In the genomic region with DNA sequence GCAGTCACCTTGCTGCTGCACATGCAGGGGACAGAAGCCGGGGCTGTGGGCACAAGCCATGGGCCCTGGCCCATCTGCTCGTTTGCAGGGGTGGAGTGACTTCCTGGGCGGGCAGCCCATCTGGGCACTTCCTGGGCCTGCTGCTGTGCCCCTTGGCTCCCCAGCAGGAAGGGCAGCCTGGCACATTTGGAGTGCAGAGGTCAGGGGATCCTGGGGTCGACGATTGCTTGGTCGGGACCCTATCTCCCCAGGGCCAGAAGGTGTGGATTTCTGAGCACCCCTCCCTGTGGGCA, we compare ENCODE assay signal across 14 cellular contexts. TPM values are rescaled to one million over a fixed set of nuclear protein-coding genes. Genes with fewer than 3 reads are reported as not detected.
A peak's percentile ranks its signal among the peaks of the same experiment; 100 is the strongest.
DNase-seq lines count a peak whose midpoint lies in the region; ATAC-seq and TF ChIP-seq lines count a peak whose summit lies in the region.
"Had no signal": no experiment of that assay in that cellular context is flagged by ENCODE, and none has a peak within 500 bp of the region (broad histone marks: within the 10 kb centered on the region; RNA-seq: fewer than 3 reads in every experiment).

No MANE protein-coding gene starts in this region.

- H2BK15ac ChIP-seq in neuronal stem cell (ENCODE audit: low read length): no peak overlapping the region

- WGBS in neuronal stem cell (ENCODE audit: extremely low coverage in 2 of 2, insufficient read length in 2 of 2, insufficient replicate concordance in 1 of 2), 2 donors: no CpG with 5 or more reads among the region's 6 CpGs
- 76 to 87% (median 86%) methylated on average over 3 to 6 of the region's 6 CpGs for WGBS in ovary, 3 donors

- H2AK5ac ChIP-seq in neuronal stem cell (ENCODE audit: low read depth, low read length): no peak overlapping the region

- H3K27me3 ChIP-seq in left ventricle myocardium inferior (ENCODE audit: low read depth): no peaks in the 10 kb centered on the region
- no peaks in the 10 kb centered on the region for H3K27me3 ChIP-seq in BLaER1
- H3K27me3 ChIP-seq in BLaER1 treated with 17β-estradiol and CSF1 and Interleukin-3, amounts not matched to agents 10 nM and 100 nM: no peaks in the 10 kb centered on the region
- H3K27me3 ChIP-seq in neuronal stem cell (ENCODE audit: control insufficient read depth in 3 of 3, insufficient read depth in 3 of 3, low read depth in 1 of 3, low read length in 3 of 3): peaks cover 0 to 52% (median 0%) of the 10 kb centered on the region in 3 experiments
- no peaks in the 10 kb centered on the region for H3K27me3 ChIP-seq in ovary

- no peaks in the 10 kb centered on the region for H3K79me1 ChIP-seq in neuronal stem cell (ENCODE audit: low read depth, low read length)

- H2BK12ac ChIP-seq in neuronal stem cell (ENCODE audit: low read length): no peak overlapping the region

- intact Hi-C loops in Right ventricle myocardium superior (cut with DNase I) (no loop called here), left ventricle myocardium inferior (cut with micrococcal nuclease) (no loop called here), ovary (cut with DNase I) (no loop called here)

- H4K8ac ChIP-seq in neuronal stem cell (ENCODE audit: low read depth, low read length): no peak overlapping the region

- H3K4me1 ChIP-seq in left ventricle myocardium inferior: peaks cover 15% of the 10 kb centered on the region
- peaks cover 28% of the 10 kb centered on the region for H3K4me1 ChIP-seq in BLaER1
- peaks cover 9 to 20% (median 12%) of the 10 kb centered on the region in 10 experiments; a peak in 15 of 20 replicates for H3K4me1 ChIP-seq in BLaER1 treated with 17β-estradiol and CSF1 and Interleukin-3, amounts not matched to agents 10 nM and 100 nM
- peaks cover 0 to 6% of the 10 kb centered on the region in 2 donors for H3K4me1 ChIP-seq in neuronal stem cell (ENCODE audit: control insufficient read depth in 2 of 2, insufficient read depth in 1 of 2, low read depth in 1 of 2, low read length in 2 of 2)
- H3K4me1 ChIP-seq in ovary (ENCODE audit: insufficient read depth): no peaks in the 10 kb centered on the region
- H3K4me1 ChIP-seq: HAP-1 had no signal

- no peak for ATAC-seq in Right ventricle myocardium superior (ENCODE audit: poor library complexity)
- no peak for ATAC-seq in GM19452 (IDR thresholded peaks at IDR 0.05; ENCODE audit: unreplicated experiment)

- no peak overlapping the region for H3K18ac ChIP-seq in neuronal stem cell (ENCODE audit: low read length)

- H3K36me3 ChIP-seq in left ventricle myocardium inferior: peaks cover 6% of the 10 kb centered on the region
- no peaks in the 10 kb centered on the region for H3K36me3 ChIP-seq in BLaER1
- H3K36me3 ChIP-seq in BLaER1 treated with 17β-estradiol and CSF1 and Interleukin-3, amounts not matched to agents 10 nM and 100 nM: no peaks in the 10 kb centered on the region
- H3K36me3 ChIP-seq in neuronal stem cell (replicated peaks in 1 of 2; ENCODE audit: control insufficient read depth in 2 of 2, insufficient read depth in 2 of 2, low read length in 2 of 2): no peaks in the 10 kb centered on the region
- H3K36me3 ChIP-seq in ovary: no peaks in the 10 kb centered on the region
- H3K36me3 ChIP-seq: HAP-1 had no signal

- H2BK120ac ChIP-seq in neuronal stem cell (ENCODE audit: low read depth, low read length): no peak overlapping the region

- TF ChIP-seq CTCF in left ventricle myocardium inferior (IDR thresholded peaks at IDR 0.05; ENCODE audit: borderline replicate concordance) (no peak), ovary (IDR thresholded peaks at IDR 0.05) (no peak)

- H3K4me3 ChIP-seq in left ventricle myocardium inferior (no peak overlapping the region), BLaER1 (no peak overlapping the region), neuronal stem cell (ENCODE audit: low read length in 2 of 2) (no peak overlapping the region), ovary (no peak overlapping the region)
- no peak overlapping the region for H3K4me3 ChIP-seq in BLaER1 treated with 17β-estradiol and CSF1 and Interleukin-3, amounts not matched to agents 10 nM and 100 nM
- H3K4me3 ChIP-seq: HAP-1 had no signal

- H4K20me1 ChIP-seq in BLaER1: no peaks in the 10 kb centered on the region
- H4K20me1 ChIP-seq in BLaER1 treated with 17β-estradiol and CSF1 and Interleukin-3, amounts not matched to agents 10 nM and 100 nM: no peaks in the 10 kb centered on the region; a peak in 1 of 22 replicates

- TF ChIP-seq EP300 in ovary (IDR thresholded peaks at IDR 0.05): no peak

- DNase-seq in Right ventricle myocardium superior (peak; percentile 22), left ventricle myocardium inferior (no peak), neuronal stem cell (ENCODE audit: low spot score) (no peak), ovary (no peak)
- DNase-seq: CD4-positive, alpha-beta T cell; CD8-positive, alpha-beta memory T cell; DMS79; GF-D8; GOT3; HFFc6 had no signal

- no peak overlapping the region for H3K27ac ChIP-seq in left ventricle myocardium inferior (replicated peaks)
- H3K27ac ChIP-seq in BLaER1: no peak overlapping the region
- no peak overlapping the region for H3K27ac ChIP-seq in BLaER1 treated with 17β-estradiol and CSF1 and Interleukin-3, amounts not matched to agents 10 nM and 100 nM
- H3K27ac ChIP-seq in neuronal stem cell (replicated peaks; ENCODE audit: low read length): no peak overlapping the region
- no peak overlapping the region for H3K27ac ChIP-seq in ovary

- no peaks in the 10 kb centered on the region for H3K9me3 ChIP-seq in left ventricle myocardium inferior (replicated peaks)
- no peaks in the 10 kb centered on the region for H3K9me3 ChIP-seq in BLaER1
- no peaks in the 10 kb centered on the region for H3K9me3 ChIP-seq in BLaER1 treated with 17β-estradiol and CSF1 and Interleukin-3, amounts not matched to agents 10 nM and 100 nM (replicated peaks in 1 of 11)
- peaks cover 0 to 1% of the 10 kb centered on the region in 2 donors for H3K9me3 ChIP-seq in neuronal stem cell (replicated peaks in 1 of 2; ENCODE audit: control insufficient read depth in 2 of 2, insufficient read depth in 1 of 2, low read depth in 1 of 2, low read length in 2 of 2)
- no peaks in the 10 kb centered on the region for H3K9me3 ChIP-seq in ovary
- H3K9me3 ChIP-seq: HAP-1 had no signal

- H3K23ac ChIP-seq in neuronal stem cell (ENCODE audit: low read depth, low read length, poor library complexity): no peak overlapping the region

- H3K4me2 ChIP-seq in BLaER1 (0 out of 2 replicates have a peak overlapping the region, but pooled peaks have one; percentile 17), neuronal stem cell (ENCODE audit: insufficient read depth, low read length, poor library complexity, severe bottlenecking) (no peak overlapping the region)
- H3K4me2 ChIP-seq in BLaER1 treated with 17β-estradiol and CSF1 and Interleukin-3, amounts not matched to agents 10 nM and 100 nM: peak overlapping the region in 10 of 11 experiments; percentile 8 to 52 (median 42); a peak in 17 of 22 replicates

- H3K9ac ChIP-seq in BLaER1: no peak overlapping the region
- H3K9ac ChIP-seq in BLaER1 treated with 17β-estradiol and CSF1 and Interleukin-3, amounts not matched to agents 10 nM and 100 nM: peak overlapping the region in 3 of 11 experiments; percentile 15 to 47 (median 25); a peak in 4 of 22 replicates
- peak overlapping the region; percentile 18 for H3K9ac ChIP-seq in neuronal stem cell (ENCODE audit: low read depth, low read length, poor library complexity)

- no peak for TF ChIP-seq POLR2A in ovary (IDR thresholded peaks at IDR 0.05)

- H2AFZ ChIP-seq in neuronal stem cell (ENCODE audit: low read length): no peak overlapping the region

- no peak overlapping the region for H4K91ac ChIP-seq in neuronal stem cell (ENCODE audit: low read depth, low read length, poor library complexity)

- no peak overlapping the region for H3K14ac ChIP-seq in neuronal stem cell (ENCODE audit: low read length)

- no peak overlapping the region for H3K4ac ChIP-seq in neuronal stem cell (ENCODE audit: low read length)

- H2BK5ac ChIP-seq in neuronal stem cell (ENCODE audit: low read length): no peak overlapping the region

RNA-seq across cellular contexts. Expression of gene MXD4, which starts 10.9 kb away (rescaled TPM):
- 31.5 TPM for total RNA-seq in Right ventricle myocardium superior
- total RNA-seq in left ventricle myocardium inferior: 40.4 TPM
- polyA plus RNA-seq in neuronal stem cell (2013, experiment 1 of 2): 45.6 TPM
- polyA plus RNA-seq in neuronal stem cell (2013, experiment 2 of 2): 47.1 TPM
- 10 to 100 TPM; 22.3 to 51.4 (median 35.3) TPM for total RNA-seq in ovary
- polyA plus RNA-seq in ovary: 10 to 100 TPM; 10.3 to 41.5 TPM

RNA-seq across cellular contexts. Expression of gene HAUS3, which starts 30.9 kb away (rescaled TPM):
- total RNA-seq in Right ventricle myocardium superior (5.7 TPM), left ventricle myocardium inferior (6.4 TPM), ovary (10 to 100 TPM in 6 of 7 donors, 1 to 10 TPM in 1; 9.3 to 17.4 (median 12.5) TPM)
- 11.4 TPM for polyA plus RNA-seq in neuronal stem cell (2013, experiment 1 of 2)
- 12.2 TPM for polyA plus RNA-seq in neuronal stem cell (2013, experiment 2 of 2)
- 10 to 100 TPM in 1 of 2 donors, 1 to 10 TPM in 1; 8.2 to 12.5 TPM for polyA plus RNA-seq in ovary

RNA-seq across cellular contexts. Expression of gene POLN, which starts 30.9 kb away (rescaled TPM):
- total RNA-seq in Right ventricle myocardium superior (2.3 TPM), left ventricle myocardium inferior (2.2 TPM), ovary (10 to 100 TPM in 1 of 7 donors, 1 to 10 TPM in 5, under 1 TPM in 1; 0.95 to 11.4 (median 3.4) TPM)
- 0.77 TPM for polyA plus RNA-seq in neuronal stem cell (2013, experiment 1 of 2)
- 0.54 TPM for polyA plus RNA-seq in neuronal stem cell (2013, experiment 2 of 2)
- polyA plus RNA-seq in ovary: 1 to 10 TPM; 1.4 to 1.6 TPM
